In the genomic region with DNA sequence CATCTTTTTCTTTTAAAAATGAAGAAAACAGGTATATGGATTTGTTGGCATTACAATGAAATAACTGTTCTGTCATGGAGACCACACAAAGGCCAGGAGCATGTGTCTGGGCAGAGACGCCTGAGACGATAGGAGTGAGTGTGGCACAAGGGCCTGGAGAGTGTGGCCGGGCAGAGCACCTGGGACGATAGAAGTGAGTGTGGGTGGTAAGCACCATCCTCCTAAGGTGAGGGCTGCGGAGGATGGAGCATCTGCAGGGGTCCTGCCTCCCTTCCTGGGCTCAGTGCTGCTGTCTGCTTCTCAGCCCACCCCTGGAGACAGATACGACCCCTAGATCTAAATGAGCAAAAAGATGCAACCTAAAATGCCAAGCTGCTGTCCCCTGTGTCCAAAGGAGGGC, we compare ENCODE assay signal across 36 cellular contexts.
"Had no signal": no experiment of that assay in that cellular context is flagged by ENCODE, and none has a peak within 500 bp of the region (broad histone marks: within the 10 kb centered on the region; RNA-seq: fewer than 3 reads in every experiment).

No MANE protein-coding gene starts in this region.

- H3K4me1 ChIP-seq: adrenal gland, body of pancreas, breast epithelium, esophagus squamous epithelium, gastroesophageal sphincter had no signal

- H3K9me3 Mint-ChIP-seq: activated CD4-positive, alpha-beta memory T cell treated with anti-CD3 and anti-CD28 coated beads for 36 hours; activated CD4-positive, alpha-beta T cell treated with anti-CD3 and anti-CD28 coated beads, Interleukin-2, amount 10 ng/mL, durations not matched to agents 24 days and 14 days; activated naive CD4-positive, alpha-beta T cell treated with anti-CD3 and anti-CD28 coated beads for 36 hours; activated naive CD4-positive, alpha-beta T cell treated with anti-CD3 and anti-CD28 coated beads, Interleukin-2, amount 50 U/mL, for 24 hours; activated naive CD8-positive, alpha-beta T cell treated with anti-CD3 and anti-CD28 coated beads for 36 hours; activated naive CD8-positive, alpha-beta T cell treated with anti-CD3 and anti-CD28 coated beads, Interleukin-2, amount 50 U/mL, for 24 hours; activated T-helper 1 cell treated with anti-CD3 and anti-CD28 coated beads, Interleukin-12 subunit alpha, Interleukin-12 subunit beta, Interleukin-2, Interleukin-4 antibody, amounts not matched to agents 30 ng/mL and 10 ng/mL and 1 ng/mL, durations not matched to agents 14 hours and 24 hours and 36 hours; activated T-helper 2 cell treated with anti-CD3 and anti-CD28 coated beads, Interferon-gamma antibody, Interleukin-2, Interleukin-4, amounts not matched to agents 10 μg/mL and 5 μg/mL and 100 μg/mL, durations not matched to agents 14 hours and 24 hours and 36 hours; dendritic cell treated with granulocyte-macrophage colony-stimulating factor and Interleukin-4, amounts not matched to agents 40 ng/mL and 50 ng/mL, for 4 days; T-helper 2 cell treated with Interferon-gamma antibody and Interleukin-4, amounts not matched to agents 5 μg/mL and 100 μg/mL, for 36 hours had no signal

- H3K4me3 Mint-ChIP-seq: activated CD4-positive, alpha-beta memory T cell treated with anti-CD3 and anti-CD28 coated beads for 36 hours; activated CD4-positive, alpha-beta T cell treated with anti-CD3 and anti-CD28 coated beads for 36 hours; activated CD4-positive, alpha-beta T cell treated with anti-CD3 and anti-CD28 coated beads, Interleukin-2, amount 10 ng/mL, durations not matched to agents 24 days and 14 days; activated CD8-positive, alpha-beta memory T cell treated with anti-CD3 and anti-CD28 coated beads, Interleukin-2, amount 10 ng/mL, durations not matched to agents 7 days and 5 days; activated CD8-positive, alpha-beta T cell treated with anti-CD3 and anti-CD28 coated beads, Interleukin-2, amount 10 ng/mL, durations not matched to agents 7 days and 5 days; activated naive CD4-positive, alpha-beta T cell treated with anti-CD3 and anti-CD28 coated beads for 36 hours; activated naive CD4-positive, alpha-beta T cell treated with anti-CD3 and anti-CD28 coated beads, Interleukin-2, amount 50 U/mL, for 24 hours; activated naive CD8-positive, alpha-beta T cell treated with anti-CD3 and anti-CD28 coated beads for 36 hours; activated naive CD8-positive, alpha-beta T cell treated with anti-CD3 and anti-CD28 coated beads, Interleukin-2, amount 50 U/mL, for 24 hours; activated T-helper 1 cell treated with anti-CD3 and anti-CD28 coated beads, Interleukin-12 subunit alpha, Interleukin-12 subunit beta, Interleukin-2, Interleukin-4 antibody, amounts not matched to agents 30 ng/mL and 10 ng/mL and 1 ng/mL, durations not matched to agents 14 hours and 24 hours and 36 hours; central memory CD8-positive, alpha-beta T cell; dendritic cell treated with granulocyte-macrophage colony-stimulating factor and Interleukin-4, amounts not matched to agents 40 ng/mL and 50 ng/mL, for 4 days; effector memory CD8-positive, alpha-beta T cell; T-helper 17 cell; T-helper 2 cell treated with Interferon-gamma antibody and Interleukin-4, amounts not matched to agents 5 μg/mL and 100 μg/mL, for 36 hours had no signal

- H3K4me1 Mint-ChIP-seq: activated CD4-positive, alpha-beta T cell treated with anti-CD3 and anti-CD28 coated beads for 36 hours; activated CD4-positive, alpha-beta T cell treated with anti-CD3 and anti-CD28 coated beads, Interleukin-2, amount 10 ng/mL, durations not matched to agents 24 days and 14 days; activated CD8-positive, alpha-beta memory T cell treated with anti-CD3 and anti-CD28 coated beads, Interleukin-2, amount 10 ng/mL, durations not matched to agents 7 days and 5 days; activated naive CD4-positive, alpha-beta T cell treated with anti-CD3 and anti-CD28 coated beads, Interleukin-2, amount 50 U/mL, for 24 hours; activated naive CD8-positive, alpha-beta T cell treated with anti-CD3 and anti-CD28 coated beads for 36 hours; activated naive CD8-positive, alpha-beta T cell treated with anti-CD3 and anti-CD28 coated beads, Interleukin-2, amount 50 U/mL, for 24 hours; central memory CD8-positive, alpha-beta T cell had no signal

- H3K4me3 ChIP-seq: adrenal gland, body of pancreas, breast epithelium, cardiac muscle cell, coronary artery, esophagus squamous epithelium, gastroesophageal sphincter had no signal

- H3K9me3 ChIP-seq: adrenal gland, body of pancreas, breast epithelium, esophagus squamous epithelium, gastroesophageal sphincter had no signal

- ATAC-seq: activated CD4-positive, alpha-beta T cell treated with anti-CD3 and anti-CD28 coated beads for 36 hours; activated CD8-positive, alpha-beta memory T cell treated with anti-CD3 and anti-CD28 coated beads, Interleukin-2, amount 10 ng/mL, durations not matched to agents 7 days and 5 days; activated CD8-positive, alpha-beta T cell treated with anti-CD3 and anti-CD28 coated beads, Interleukin-2, amount 10 ng/mL, durations not matched to agents 7 days and 5 days; activated naive CD8-positive, alpha-beta T cell treated with anti-CD3 and anti-CD28 coated beads, Interleukin-2, amount 50 U/mL, for 24 hours; body of pancreas; effector memory CD8-positive, alpha-beta T cell; gastroesophageal sphincter; T-helper 17 cell had no signal

- H3K27me3 ChIP-seq: adrenal gland, body of pancreas, cardiac muscle cell had no signal

- H3K27ac Mint-ChIP-seq: activated CD4-positive, alpha-beta memory T cell treated with anti-CD3 and anti-CD28 coated beads for 36 hours; activated CD4-positive, alpha-beta T cell treated with anti-CD3 and anti-CD28 coated beads for 36 hours; activated CD4-positive, alpha-beta T cell treated with anti-CD3 and anti-CD28 coated beads, Interleukin-2, amount 10 ng/mL, durations not matched to agents 24 days and 14 days; activated CD8-positive, alpha-beta memory T cell treated with anti-CD3 and anti-CD28 coated beads, Interleukin-2, amount 10 ng/mL, durations not matched to agents 7 days and 5 days; activated CD8-positive, alpha-beta T cell treated with anti-CD3 and anti-CD28 coated beads, Interleukin-2, amount 10 ng/mL, durations not matched to agents 7 days and 5 days; activated naive CD4-positive, alpha-beta T cell treated with anti-CD3 and anti-CD28 coated beads for 36 hours; activated naive CD4-positive, alpha-beta T cell treated with anti-CD3 and anti-CD28 coated beads, Interleukin-2, amount 50 U/mL, for 24 hours; activated naive CD8-positive, alpha-beta T cell treated with anti-CD3 and anti-CD28 coated beads for 36 hours; activated naive CD8-positive, alpha-beta T cell treated with anti-CD3 and anti-CD28 coated beads, Interleukin-2, amount 50 U/mL, for 24 hours; activated T-helper 1 cell treated with anti-CD3 and anti-CD28 coated beads, Interleukin-12 subunit alpha, Interleukin-12 subunit beta, Interleukin-2, Interleukin-4 antibody, amounts not matched to agents 30 ng/mL and 10 ng/mL and 1 ng/mL, durations not matched to agents 14 hours and 24 hours and 36 hours; activated T-helper 2 cell treated with anti-CD3 and anti-CD28 coated beads, Interferon-gamma antibody, Interleukin-2, Interleukin-4, amounts not matched to agents 10 μg/mL and 5 μg/mL and 100 μg/mL, durations not matched to agents 14 hours and 24 hours and 36 hours; dendritic cell treated with granulocyte-macrophage colony-stimulating factor and Interleukin-4, amounts not matched to agents 40 ng/mL and 50 ng/mL, for 4 days; effector memory CD8-positive, alpha-beta T cell; T-helper 17 cell; T-helper 2 cell treated with Interferon-gamma antibody and Interleukin-4, amounts not matched to agents 5 μg/mL and 100 μg/mL, for 36 hours had no signal

- H3K27me3 Mint-ChIP-seq: activated CD4-positive, alpha-beta T cell treated with anti-CD3 and anti-CD28 coated beads, Interleukin-2, amount 10 ng/mL, durations not matched to agents 24 days and 14 days; activated CD8-positive, alpha-beta memory T cell treated with anti-CD3 and anti-CD28 coated beads, Interleukin-2, amount 10 ng/mL, durations not matched to agents 7 days and 5 days; central memory CD8-positive, alpha-beta T cell; dendritic cell treated with granulocyte-macrophage colony-stimulating factor and Interleukin-4, amounts not matched to agents 40 ng/mL and 50 ng/mL, for 4 days; effector memory CD8-positive, alpha-beta T cell had no signal

- DNase-seq: activated CD4-positive, alpha-beta memory T cell treated with anti-CD3 and anti-CD28 coated beads for 36 hours; activated CD4-positive, alpha-beta T cell treated with anti-CD3 and anti-CD28 coated beads for 36 hours; activated CD4-positive, alpha-beta T cell treated with anti-CD3 and anti-CD28 coated beads, Interleukin-2, amount 10 ng/mL, durations not matched to agents 24 days and 14 days; activated CD4-positive, CD25-positive, alpha-beta regulatory T cell; activated CD4-positive, CD25-positive, alpha-beta regulatory T cell treated with anti-CD3 and anti-CD28 coated beads, Interleukin-2, amount 50 U/mL, for 72 hours; activated CD8-positive, alpha-beta memory T cell treated with anti-CD3 and anti-CD28 coated beads, Interleukin-2, amount 50 U/mL, for 4 hours; activated CD8-positive, alpha-beta T cell treated with anti-CD3 and anti-CD28 coated beads, Interleukin-2, amount 10 ng/mL, durations not matched to agents 7 days and 5 days; activated effector memory CD4-positive, alpha-beta T cell treated with anti-CD3 and anti-CD28 coated beads, Interleukin-2, amount 50 U/mL, for 16 hours; activated naive CD4-positive, alpha-beta T cell treated with anti-CD3 and anti-CD28 coated beads for 36 hours; activated naive CD8-positive, alpha-beta T cell treated with anti-CD3 and anti-CD28 coated beads for 36 hours; activated naive CD8-positive, alpha-beta T cell treated with anti-CD3 and anti-CD28 coated beads, Interleukin-2, amount 50 U/mL, for 24 hours; activated T-cell treated with anti-CD3 and anti-CD28 coated beads, Interleukin-2, amount 50 U/mL, for 1 hour; activated T-cell treated with anti-CD3 and anti-CD28 coated beads, Interleukin-2, amount 50 U/mL, for 48 hours; aorta; body of pancreas; effector CD4-positive, alpha-beta T cell; effector memory CD8-positive, alpha-beta T cell; esophagus squamous epithelium; foreskin melanocyte; T-helper 1 cell; T-helper 17 cell; T1000; WERI-Rb-1 had no signal

- H3K27ac ChIP-seq: adrenal gland, body of pancreas, breast epithelium, cardiac muscle cell, coronary artery, epithelial cell of prostate, esophagus squamous epithelium, gastroesophageal sphincter, WERI-Rb-1 had no signal

- H3K36me3 Mint-ChIP-seq: activated CD4-positive, alpha-beta memory T cell treated with anti-CD3 and anti-CD28 coated beads for 36 hours; activated CD8-positive, alpha-beta memory T cell treated with anti-CD3 and anti-CD28 coated beads, Interleukin-2, amount 10 ng/mL, durations not matched to agents 7 days and 5 days; activated naive CD4-positive, alpha-beta T cell treated with anti-CD3 and anti-CD28 coated beads, Interleukin-2, amount 50 U/mL, for 24 hours; activated naive CD8-positive, alpha-beta T cell treated with anti-CD3 and anti-CD28 coated beads for 36 hours had no signal

- H3K36me3 ChIP-seq: adrenal gland, breast epithelium, cardiac muscle cell, esophagus squamous epithelium, gastroesophageal sphincter, WERI-Rb-1 had no signal
